In the genomic region with DNA sequence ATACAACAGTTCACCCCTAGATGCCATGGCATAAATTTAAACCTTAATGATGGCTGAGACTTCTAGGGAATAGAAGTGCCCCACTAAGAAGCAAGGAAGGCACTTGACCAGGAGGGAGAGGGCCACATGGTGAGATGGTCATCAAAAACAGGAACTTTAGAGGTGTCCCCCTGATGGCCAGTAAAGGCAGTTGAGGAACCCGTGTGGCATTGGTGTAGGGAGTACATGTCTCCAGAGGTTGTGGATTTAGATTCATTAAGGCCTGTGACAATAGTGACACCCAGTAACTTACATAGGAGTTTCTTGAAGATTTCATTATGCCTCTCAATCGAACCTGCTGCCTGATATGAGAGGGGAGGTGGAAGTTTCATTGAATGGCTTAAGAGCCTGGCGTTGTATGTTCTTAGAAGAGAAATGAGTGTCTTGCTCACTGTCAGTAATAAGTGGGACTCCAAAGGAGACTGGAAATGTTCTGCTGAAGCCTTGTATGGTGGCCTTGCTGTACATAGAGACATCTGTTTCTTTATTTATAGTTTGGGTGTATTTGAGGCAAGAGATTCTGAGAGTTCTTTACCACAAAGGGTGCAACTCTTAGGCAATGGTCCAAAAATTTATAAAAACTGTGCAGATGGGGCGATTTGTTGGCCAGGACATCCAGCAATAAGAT, we compare ENCODE assay signal across 25 cellular contexts.
"Had no signal": no experiment of that assay in that cellular context is flagged by ENCODE, and none has a peak within 500 bp of the region (broad histone marks: within the 10 kb centered on the region; RNA-seq: fewer than 3 reads in every experiment).

No MANE protein-coding gene starts in this region.

- H3K4me1 ChIP-seq: colonic mucosa, esophagus muscularis mucosa, upper lobe of left lung, vagina had no signal

- H3K4me1 Mint-ChIP-seq: endodermal cell had no signal

- H3K27ac ChIP-seq: colonic mucosa, esophagus muscularis mucosa, upper lobe of left lung, vagina had no signal

- H3K4me3 ChIP-seq: colonic mucosa, esophagus muscularis mucosa, mucosa of descending colon, upper lobe of left lung, vagina had no signal

- H3K27me3 ChIP-seq: colonic mucosa, esophagus muscularis mucosa, upper lobe of left lung, vagina had no signal

- H3K9me3 ChIP-seq: colonic mucosa, esophagus muscularis mucosa, mucosa of descending colon, upper lobe of left lung, vagina had no signal

- H3K36me3 Mint-ChIP-seq: natural killer cell treated with Interleukin-12 subunit alpha and Interleukin-12 subunit beta and Interleukin-15 and Interleukin-18, amount 100 ng/mL, for 72 hours; stimulated activated memory B cell treated with anti-CD40 and anti-IgM and Interleukin-4, amounts not matched to agents 10 μg/mL and 1 μg/mL and 100 μg/mL, for 72 hours had no signal

- FAIRE-seq: islet of Langerhans had no signal

- H3K9me3 Mint-ChIP-seq: activated CD8-positive, alpha-beta T cell treated with anti-CD3 and anti-CD28 coated beads for 36 hours; activated T-cell treated with anti-CD3 and anti-CD28 coated beads, Interleukin-2, amount 50 U/mL, for 72 hours; endodermal cell; natural killer cell treated with Interleukin-12 subunit alpha and Interleukin-12 subunit beta and Interleukin-15 and Interleukin-18, amount 100 ng/mL, for 72 hours; stimulated activated memory B cell treated with anti-CD40 and anti-IgM and Interleukin-4, amounts not matched to agents 10 μg/mL and 1 μg/mL and 100 μg/mL, for 72 hours; stimulated activated naive CD8-positive, alpha-beta T cell treated with anti-CD3 and anti-CD28 coated beads, Interleukin-15, amount 100 ng/mL, for 72 hours had no signal

- DNase-seq: activated CD4-positive, alpha-beta T cell treated with anti-CD3 and anti-CD28 coated beads, Interleukin-2, amount 50 U/mL, for 1 hour; activated CD4-positive, CD25-positive, alpha-beta regulatory T cell treated with anti-CD3 and anti-CD28 coated beads, Interleukin-2, amount 50 U/mL, for 72 hours; activated CD8-positive, alpha-beta T cell treated with anti-CD3 and anti-CD28 coated beads for 36 hours; activated naive CD4-positive, alpha-beta T cell; activated T-cell treated with anti-CD3 and anti-CD28 coated beads for 4 hours; activated T-cell treated with anti-CD3 and anti-CD28 coated beads, Interleukin-2, amount 50 U/mL, for 72 hours; anterior cingulate cortex; cerebellar nuclear complex; colonic mucosa; endodermal cell; foreskin melanocyte; left ventricle myocardium superior; mucosa of descending colon; right cardiac atrium; stimulated activated CD4-positive, alpha-beta T cell treated with anti-CD3 and anti-CD28 coated beads, Interleukin-4, amount 100 ng/mL, for 24 hours; stimulated activated naive CD8-positive, alpha-beta T cell treated with anti-CD3 and anti-CD28 coated beads, Interleukin-15, amount 100 ng/mL, for 72 hours; substantia nigra; T-helper 2 cell; upper lobe of left lung had no signal

- H3K27ac Mint-ChIP-seq: activated CD8-positive, alpha-beta T cell treated with anti-CD3 and anti-CD28 coated beads for 36 hours; activated naive CD8-positive, alpha-beta T cell; activated T-cell treated with anti-CD3 and anti-CD28 coated beads, Interleukin-2, amount 50 U/mL, for 72 hours; endodermal cell; natural killer cell treated with Interleukin-12 subunit alpha and Interleukin-12 subunit beta and Interleukin-15 and Interleukin-18, amount 100 ng/mL, for 72 hours; stimulated activated memory B cell treated with anti-CD40 and anti-IgM and Interleukin-4, amounts not matched to agents 10 μg/mL and 1 μg/mL and 100 μg/mL, for 72 hours; stimulated activated naive CD8-positive, alpha-beta T cell treated with anti-CD3 and anti-CD28 coated beads, Interleukin-15, amount 100 ng/mL, for 72 hours had no signal

- H3K36me3 ChIP-seq: colonic mucosa, esophagus muscularis mucosa, upper lobe of left lung, vagina had no signal

- H3K27me3 Mint-ChIP-seq: activated CD8-positive, alpha-beta T cell treated with anti-CD3 and anti-CD28 coated beads for 36 hours; activated naive CD8-positive, alpha-beta T cell; natural killer cell treated with Interleukin-12 subunit alpha and Interleukin-12 subunit beta and Interleukin-15 and Interleukin-18, amount 100 ng/mL, for 72 hours had no signal

- ATAC-seq: activated CD8-positive, alpha-beta T cell treated with anti-CD3 and anti-CD28 coated beads for 36 hours; activated T-cell treated with anti-CD3 and anti-CD28 coated beads, Interleukin-2, amount 50 U/mL, for 72 hours; left ventricle myocardium superior; mucosa of descending colon; natural killer cell treated with Interleukin-12 subunit alpha and Interleukin-12 subunit beta and Interleukin-15 and Interleukin-18, amount 100 ng/mL, for 72 hours; right cardiac atrium; stimulated activated memory B cell treated with anti-CD40 and anti-IgM and Interleukin-4, amounts not matched to agents 10 μg/mL and 1 μg/mL and 100 μg/mL, for 72 hours; stimulated activated naive CD8-positive, alpha-beta T cell treated with anti-CD3 and anti-CD28 coated beads, Interleukin-15, amount 100 ng/mL, for 72 hours had no signal

- H3K4me3 Mint-ChIP-seq: activated CD8-positive, alpha-beta T cell treated with anti-CD3 and anti-CD28 coated beads for 36 hours; activated naive CD8-positive, alpha-beta T cell; activated T-cell treated with anti-CD3 and anti-CD28 coated beads, Interleukin-2, amount 50 U/mL, for 72 hours; endodermal cell; natural killer cell treated with Interleukin-12 subunit alpha and Interleukin-12 subunit beta and Interleukin-15 and Interleukin-18, amount 100 ng/mL, for 72 hours; stimulated activated memory B cell treated with anti-CD40 and anti-IgM and Interleukin-4, amounts not matched to agents 10 μg/mL and 1 μg/mL and 100 μg/mL, for 72 hours; stimulated activated naive CD8-positive, alpha-beta T cell treated with anti-CD3 and anti-CD28 coated beads, Interleukin-15, amount 100 ng/mL, for 72 hours had no signal
